In the genomic region with DNA sequence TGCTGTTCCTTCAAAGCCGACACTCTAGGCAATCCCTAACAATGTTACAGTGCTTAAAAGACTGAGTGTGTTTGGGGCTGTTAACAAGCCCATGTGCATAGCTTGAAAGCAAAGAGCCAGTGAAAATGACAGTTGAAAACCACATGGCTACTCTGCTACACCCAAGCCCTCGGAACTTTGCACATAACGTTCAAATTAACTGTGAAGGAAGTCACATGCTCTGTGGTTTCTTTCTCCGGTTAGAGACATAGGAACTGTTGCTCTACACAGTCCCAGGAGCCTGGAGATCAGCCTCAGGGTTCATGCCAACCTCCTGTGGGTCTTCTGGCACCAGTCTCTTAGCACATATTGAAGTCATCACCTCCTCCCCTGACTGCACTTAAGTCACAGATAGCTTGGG, we compare ENCODE assay signal across 9 cellular contexts. TPM values are rescaled to one million over a fixed set of nuclear protein-coding genes. Genes with fewer than 3 reads are reported as not detected.
DNase-seq lines count a peak whose midpoint lies in the region; ATAC-seq, FAIRE-seq and TF ChIP-seq lines count a peak whose summit lies in the region.
"Had no signal": no experiment of that assay in that cellular context is flagged by ENCODE, and none has a peak within 500 bp of the region (broad histone marks: within the 10 kb centered on the region; RNA-seq: fewer than 3 reads in every experiment).

No MANE protein-coding gene starts in this region.

- no peaks in the 10 kb centered on the region for H3K27me3 ChIP-seq in foreskin keratinocyte
- H3K27me3 ChIP-seq: neutrophil had no signal

- FAIRE-seq in GM12892 (lab: Jason Lieb, UNC), result peak; percentile 81

- DNase-seq in GM12892 (ENCODE audit: insufficient read length), result no peak
- DNase-seq in HS-5 (ENCODE audit: low read depth), result peak; percentile 37
- peak; percentile 67 for DNase-seq in activated CD4-positive, alpha-beta memory T cell treated with anti-CD3 and anti-CD28 coated beads, Interleukin-2, amount 10 ng/mL, durations not matched to agents 7 days and 5 days
- DNase-seq in naive thymus-derived CD8-positive, alpha-beta T cell, result peak in 4 of 10 donors; percentile 21 to 41 (median 36)
- DNase-seq in HPDE6-E6E7 (ENCODE audit: extremely low spot score), result no peak
- no peak for DNase-seq in foreskin keratinocyte
- DNase-seq in hippocampal formation (lab: John Stamatoyannopoulos, UW), result no peak

- peak overlapping the region; percentile 94 for H3K27ac Mint-ChIP-seq in activated CD4-positive, alpha-beta memory T cell treated with anti-CD3 and anti-CD28 coated beads, Interleukin-2, amount 10 ng/mL, durations not matched to agents 7 days and 5 days
- peak overlapping the region in 8 of 10 donors; percentile 39 to 77 (median 68) for H3K27ac Mint-ChIP-seq in naive thymus-derived CD8-positive, alpha-beta T cell

- no peak for TF ChIP-seq POLR2A in GM12892 (IDR thresholded peaks at IDR 0.05; ENCODE audit: low read depth, low read length)

- H3K27me3 Mint-ChIP-seq in activated CD4-positive, alpha-beta memory T cell treated with anti-CD3 and anti-CD28 coated beads, Interleukin-2, amount 10 ng/mL, durations not matched to agents 7 days and 5 days, result no peaks in the 10 kb centered on the region
- H3K27me3 Mint-ChIP-seq in naive thymus-derived CD8-positive, alpha-beta T cell, result no peaks in the 10 kb centered on the region

- TF ChIP-seq CTCF in foreskin keratinocyte (conservative IDR thresholded peaks at IDR 0.05), result no peak

- peaks cover 82% of the 10 kb centered on the region for H3K36me3 Mint-ChIP-seq in activated CD4-positive, alpha-beta memory T cell treated with anti-CD3 and anti-CD28 coated beads, Interleukin-2, amount 10 ng/mL, durations not matched to agents 7 days and 5 days (ENCODE audit: low read depth)
- no peaks in the 10 kb centered on the region for H3K36me3 Mint-ChIP-seq in naive thymus-derived CD8-positive, alpha-beta T cell

- ATAC-seq in GM21515 (IDR thresholded peaks at IDR 0.05; ENCODE audit: unreplicated experiment) (peak; percentile 84), foreskin keratinocyte (no peak)
- peak; percentile 75 to 83 for ATAC-seq in naive thymus-derived CD8-positive, alpha-beta T cell

- no peaks in the 10 kb centered on the region for H3K9me3 Mint-ChIP-seq in activated CD4-positive, alpha-beta memory T cell treated with anti-CD3 and anti-CD28 coated beads, Interleukin-2, amount 10 ng/mL, durations not matched to agents 7 days and 5 days
- H3K9me3 Mint-ChIP-seq in naive thymus-derived CD8-positive, alpha-beta T cell, result no peaks in the 10 kb centered on the region

- POLR2A ChIA-PET in activated CD4-positive, alpha-beta memory T cell treated with anti-CD3 and anti-CD28 coated beads, Interleukin-2, amount 10 ng/mL, durations not matched to agents 7 days and 5 days (lab: Charles Lee), result interaction anchor here (0.8 to 3.3 kb wide), 13 partner anchors 8 to 274 kb away, joined by 3 to 35 read pairs (median 8); partner anchors contain the start of gene TXN
- POLR2A ChIA-PET in naive thymus-derived CD8-positive, alpha-beta T cell (lab: Charles Lee), result no interaction called here

- peak overlapping the region; percentile 54 for H3K4me3 Mint-ChIP-seq in activated CD4-positive, alpha-beta memory T cell treated with anti-CD3 and anti-CD28 coated beads, Interleukin-2, amount 10 ng/mL, durations not matched to agents 7 days and 5 days
- H3K4me3 Mint-ChIP-seq in naive thymus-derived CD8-positive, alpha-beta T cell, result peak overlapping the region in 9 of 10 donors; percentile 5 to 63 (median 34)

- CTCF ChIA-PET in activated CD4-positive, alpha-beta memory T cell treated with anti-CD3 and anti-CD28 coated beads, Interleukin-2, amount 10 ng/mL, durations not matched to agents 7 days and 5 days (lab: Charles Lee), result interaction anchor here (0.6 to 3.4 kb wide), 8 partner anchors 10 to 275 kb away, joined by 3 to 21 read pairs (median 5); no protein-coding TSS in a partner anchor

- no peaks in the 10 kb centered on the region for H3K4me1 ChIP-seq in foreskin keratinocyte

- no peak overlapping the region for H3K27ac ChIP-seq in foreskin keratinocyte
- H3K27ac ChIP-seq: neutrophil had no signal

- H3K4me1 Mint-ChIP-seq in activated CD4-positive, alpha-beta memory T cell treated with anti-CD3 and anti-CD28 coated beads, Interleukin-2, amount 10 ng/mL, durations not matched to agents 7 days and 5 days, result peaks cover 99% of the 10 kb centered on the region
- peaks cover 12 to 83% (median 38%) of the 10 kb centered on the region in 4 donors for H3K4me1 Mint-ChIP-seq in naive thymus-derived CD8-positive, alpha-beta T cell

RNA-seq across cellular contexts. Expression of gene C9orf152, which starts 51.1 kb away (rescaled TPM):
- 0.45 TPM for polyA plus RNA-seq in GM12892 (2012; ENCODE audit: missing spikeins)
- not detected for total RNA-seq in activated CD4-positive, alpha-beta memory T cell treated with anti-CD3 and anti-CD28 coated beads, Interleukin-2, amount 10 ng/mL, durations not matched to agents 7 days and 5 days
- not detected for total RNA-seq in naive thymus-derived CD8-positive, alpha-beta T cell
- not detected for polyA plus RNA-seq in naive thymus-derived CD8-positive, alpha-beta T cell
- total RNA-seq in foreskin keratinocyte, result not detected in 2 replicates
- polyA plus RNA-seq in foreskin keratinocyte, result not detected in 2 replicates

Comparison
In these comparisons a context has a peak if more than half of its experiments do, and no peak if none do; other contexts are left out.
1. DNase-seq: peak in HS-5 (single experiment) and activated CD4-positive, alpha-beta memory T cell treated with anti-CD3 and anti-CD28 coated beads, Interleukin-2, amount 10 ng/mL, durations not matched to agents 7 days and 5 days (single experiment); none in GM12892 (single experiment), HPDE6-E6E7 (single experiment), foreskin keratinocyte (0 of 2) and hippocampal formation (0 of 2).